ENCODE assay signal across 14 cellular contexts in genomic region chr3:4270726-4271125, GRCh38. TPM values are rescaled to one million over a fixed set of nuclear protein-coding genes. Genes with fewer than 3 reads are reported as not detected.
DNase-seq lines count a peak whose midpoint lies in the region; ATAC-seq and TF ChIP-seq lines count a peak whose summit lies in the region.
"Had no signal": no experiment of that assay in that cellular context is flagged by ENCODE, and none has a peak within 500 bp of the region (broad histone marks: within the 10 kb centered on the region; RNA-seq: fewer than 3 reads in every experiment).

No MANE protein-coding gene starts in this region.

- no peaks in the 10 kb centered on the region for H3K36me3 Mint-ChIP-seq in central memory CD8-positive, alpha-beta T cell (ENCODE audit: insufficient read depth)
- no peaks in the 10 kb centered on the region for H3K36me3 Mint-ChIP-seq in glutamatergic neuron (ENCODE audit: unreplicated experiment)

- no peaks in the 10 kb centered on the region for H3K9me3 Mint-ChIP-seq in central memory CD8-positive, alpha-beta T cell
- no peaks in the 10 kb centered on the region for H3K9me3 Mint-ChIP-seq in glutamatergic neuron (ENCODE audit: unreplicated experiment)

- H3K27me3 Mint-ChIP-seq in central memory CD8-positive, alpha-beta T cell, result no peaks in the 10 kb centered on the region
- peaks cover 3% of the 10 kb centered on the region for H3K27me3 Mint-ChIP-seq in glutamatergic neuron (ENCODE audit: unreplicated experiment)

- H3K4me3 Mint-ChIP-seq in central memory CD8-positive, alpha-beta T cell, result no peak overlapping the region
- no peak overlapping the region for H3K4me3 Mint-ChIP-seq in glutamatergic neuron (ENCODE audit: unreplicated experiment)

- H3K27ac Mint-ChIP-seq in central memory CD8-positive, alpha-beta T cell (ENCODE audit: low read depth), result peak overlapping the region; percentile 47
- H3K27ac Mint-ChIP-seq in glutamatergic neuron (ENCODE audit: unreplicated experiment), result no peak overlapping the region

- no peak for TF ChIP-seq CTCF in glutamatergic neuron (IDR thresholded peaks at IDR 0.05; ENCODE audit: partially characterized antibody, unreplicated experiment)

- no peak for DNase-seq in central memory CD8-positive, alpha-beta T cell (ENCODE audit: low spot score in 2 of 2)
- no peak for DNase-seq in stimulated activated naive CD8-positive, alpha-beta T cell treated with anti-CD3 and anti-CD28 coated beads, Interleukin-15, Interleukin-2, amounts not matched to agents 100 U/mL and 50 U/mL, for 24 hours
- DNase-seq in NCI-H2227 treated with DMSO at 0.1 percent for 48 hours (lab: John Stamatoyannopoulos, UW), result no peak
- DNase-seq in glutamatergic neuron, result no peak
- DNase-seq: activated CD4-positive, alpha-beta T cell treated with anti-CD3 and anti-CD28 coated beads for 4 hours; amniotic stem cell; DMS 273 treated with DMSO at 0.1 percent for 48 hours; left ventricle myocardium superior; NCI-H1092 treated with DMSO at 0.1 percent for 48 hours; stimulated activated naive CD4-positive, alpha-beta T cell treated with Interleukin-2 at 50 U/mL for 16 hours had no signal

- H3K4me1 Mint-ChIP-seq in central memory CD8-positive, alpha-beta T cell, result peaks cover 6% of the 10 kb centered on the region
- no peaks in the 10 kb centered on the region for H3K4me1 Mint-ChIP-seq in glutamatergic neuron (ENCODE audit: low read depth, unreplicated experiment)

- peak; percentile 82 for ATAC-seq in GM18498 (IDR thresholded peaks at IDR 0.05; ENCODE audit: unreplicated experiment)
- ATAC-seq in GM21367 (IDR thresholded peaks at IDR 0.05; ENCODE audit: unreplicated experiment), result peak; percentile 87
- peak; percentile 75 for ATAC-seq in HG03139 (IDR thresholded peaks at IDR 0.05; ENCODE audit: unreplicated experiment)
- ATAC-seq in central memory CD8-positive, alpha-beta T cell (replicated peaks; ENCODE audit: extremely low read depth, poor library complexity, severe bottlenecking), result no peak
- ATAC-seq in HG02571 (IDR thresholded peaks at IDR 0.05; ENCODE audit: unreplicated experiment), result no peak
- no peak for ATAC-seq in stimulated activated naive CD8-positive, alpha-beta T cell treated with anti-CD3 and anti-CD28 coated beads, Interleukin-15, Interleukin-2, amounts not matched to agents 100 U/mL and 50 U/mL, for 24 hours
- ATAC-seq: left ventricle myocardium superior had no signal

RNA-seq across cellular contexts. Expression of gene SETMAR, which starts 32.4 kb away (rescaled TPM):
- total RNA-seq in glutamatergic neuron (ENCODE audit: unreplicated experiment), result 31.6 TPM

Comparison
In these comparisons a context has a peak if more than half of its experiments do, and no peak if none do; other contexts are left out.
1. ATAC-seq: peak in GM18498 (single experiment), GM21367 (single experiment) and HG03139 (single experiment); none in central memory CD8-positive, alpha-beta T cell (single experiment), HG02571 (single experiment) and stimulated activated naive CD8-positive, alpha-beta T cell treated with anti-CD3 and anti-CD28 coated beads, Interleukin-15, Interleukin-2, amounts not matched to agents 100 U/mL and 50 U/mL, for 24 hours (single experiment).